In genomic region chr21:45316871-45317400, GRCh38 we compare ENCODE assay signal across 14 cellular contexts. TPM values are rescaled to one million over a fixed set of nuclear protein-coding genes. Genes with fewer than 3 reads are reported as not detected.
DNase-seq lines count a peak whose midpoint lies in the region; ATAC-seq, FAIRE-seq and TF ChIP-seq lines count a peak whose summit lies in the region.
"Had no signal": no experiment of that assay in that cellular context is flagged by ENCODE, and none has a peak within 500 bp of the region (broad histone marks: within the 10 kb centered on the region; RNA-seq: fewer than 3 reads in every experiment).

No MANE protein-coding gene starts in this region.

- DNase-seq in A549 (ENCODE audit: low read depth in 1 of 2, low spot score in 1 of 2) (no peak), RWPE2 (ENCODE audit: low spot score) (peak; percentile 29), left lobe of liver (ENCODE audit: low spot score) (peak; percentile 38), NCI-H2081 treated with DMSO at 0.1 percent for 48 hours (lab: John Stamatoyannopoulos, UW) (no peak), CD14-positive monocyte (ENCODE audit: low spot score) (no peak), A172 (ENCODE audit: low spot score) (no peak)
- DNase-seq: activated B cell treated with CpG ODN at 0.5 μM for 24 hours; activated effector memory CD4-positive, alpha-beta T cell treated with Interleukin-2 at 50 U/mL for 16 hours; amniotic stem cell; GOT3; small intestine; T-helper 2 cell had no signal

- H3K27me3 ChIP-seq in RWPE2 (ENCODE audit: insufficient read depth, poor library complexity, severe bottlenecking) (no peaks in the 10 kb centered on the region), skeletal muscle satellite cell (ENCODE audit: control insufficient read depth, insufficient read depth, low read length) (no peaks in the 10 kb centered on the region)

- H3K9me3 ChIP-seq in A549 = no peaks in the 10 kb centered on the region; the same call in 2 of the 3 replicates
- no peaks in the 10 kb centered on the region for H3K9me3 ChIP-seq in RWPE2 (ENCODE audit: severe bottlenecking)
- H3K9me3 ChIP-seq in skeletal muscle satellite cell (replicated peaks; ENCODE audit: low read length) = no peaks in the 10 kb centered on the region

- peaks cover 0 to 9% (median 4%) of the 10 kb centered on the region in 3 donors for H3K27me3 Mint-ChIP-seq in CD14-positive monocyte (ENCODE audit: low read depth in 3 of 3)

- FAIRE-seq in A549 (lab: Jason Lieb, UNC) = no peak
- FAIRE-seq: small intestine had no signal

- intact Hi-C loops in CD14-positive monocyte (cut with micrococcal nuclease) = no loop called here

- H3K27ac ChIP-seq in A549 (peak overlapping the region; percentile 97 to 100), RWPE2 (ENCODE audit: poor library complexity, severe bottlenecking) (no peak overlapping the region)

- no peak for TF ChIP-seq CTCF in A549 (IDR thresholded peaks at IDR 0.05)
- no peak for TF ChIP-seq CTCF in RWPE2 (IDR thresholded peaks at IDR 0.05; ENCODE audit: poor library complexity, severe bottlenecking)
- TF ChIP-seq CTCF in CD14-positive monocyte (IDR thresholded peaks at IDR 0.05) = no peak

- H3K4me2 ChIP-seq in A549 (peak overlapping the region; percentile 82), skeletal muscle satellite cell (ENCODE audit: low read length) (peak overlapping the region; percentile 71)

- H3K36me3 Mint-ChIP-seq in CD14-positive monocyte = no peaks in the 10 kb centered on the region

- H3K27ac Mint-ChIP-seq in CD14-positive monocyte = no peak overlapping the region
- H3K27ac Mint-ChIP-seq: activated B cell treated with CpG ODN at 0.5 μM for 24 hours had no signal

- TF ChIP-seq EP300 in A549 (IDR thresholded peaks at IDR 0.05) = no peak

- CTCF ChIA-PET in A549 (lab: Yijun Ruan, JAX) = interaction anchor here (1.0 to 2.6 kb wide), 8 partner anchors 8 to 177 kb away, joined by 3 to 12 read pairs (median 5); no protein-coding TSS in a partner anchor

- WGBS in A549 (ENCODE audit: missing lambda C conversion rate) = 95% methylated on average over 8 of the region's 16 CpGs

- peaks cover 50% of the 10 kb centered on the region for H3K4me1 ChIP-seq in A549
- H3K4me1 ChIP-seq in RWPE2 (ENCODE audit: insufficient read depth, poor library complexity, severe bottlenecking) = no peaks in the 10 kb centered on the region
- H3K4me1 ChIP-seq in skeletal muscle satellite cell (ENCODE audit: control insufficient read depth, insufficient read depth, low read length) = peaks cover 49% of the 10 kb centered on the region

- TF ChIP-seq POLR2A in A549 (IDR thresholded peaks at IDR 0.05; ENCODE audit: low read length) = no peak

- ATAC-seq in A549 (no peak), RWPE2 (ENCODE audit: low read depth) (no peak), left lobe of liver (no peak), GM19324 (IDR thresholded peaks at IDR 0.05; ENCODE audit: low FRiP score, unreplicated experiment) (no peak)

- no peak overlapping the region for H3K9ac ChIP-seq in skeletal muscle satellite cell (ENCODE audit: low read depth, low read length)

- H3K4me3 ChIP-seq in A549 (no peak overlapping the region), RWPE2 (ENCODE audit: severe bottlenecking) (no peak overlapping the region), skeletal muscle satellite cell (ENCODE audit: low read length) (no peak overlapping the region)

- no peaks in the 10 kb centered on the region for H3K4me1 Mint-ChIP-seq in CD14-positive monocyte
- H3K4me1 Mint-ChIP-seq: activated B cell treated with CpG ODN at 0.5 μM for 24 hours had no signal

- H3K36me3 ChIP-seq in RWPE2 (ENCODE audit: low read depth) = no peaks in the 10 kb centered on the region
- no peaks in the 10 kb centered on the region for H3K36me3 ChIP-seq in skeletal muscle satellite cell (ENCODE audit: insufficient read depth, low read length)

- TF ChIP-seq RAD21 in A549 (conservative IDR thresholded peaks at IDR 0.05 in 1 of 2, IDR thresholded peaks at IDR 0.05 in 1 of 2) = no peak

- peaks cover 0 to 4% (median 0%) of the 10 kb centered on the region in 7 donors for H3K9me3 Mint-ChIP-seq in CD14-positive monocyte

- POLR2A ChIA-PET in A549 (lab: Yijun Ruan, JAX) = no interaction called here

- H3K4me3 Mint-ChIP-seq in CD14-positive monocyte = no peak overlapping the region
- H3K4me3 Mint-ChIP-seq: activated B cell treated with CpG ODN at 0.5 μM for 24 hours had no signal

TF ChIP-seq in A549, 52 proteins besides CTCF, POLR2A, EP300 and RAD21:
- no peak for TF ChIP-seq ZFP36 (IDR thresholded peaks at IDR 0.05; ENCODE audit: borderline replicate concordance, partially characterized antibody)
- TF ChIP-seq REST (IDR thresholded peaks at IDR 0.05) = no peak
- no peak for TF ChIP-seq CBX8 (IDR thresholded peaks at IDR 0.05)
- no peak for TF ChIP-seq BCL3 (IDR thresholded peaks at IDR 0.05)
- no peak for TF ChIP-seq PHF8 (IDR thresholded peaks at IDR 0.05; ENCODE audit: borderline replicate concordance, low read depth)
- no peak for TF ChIP-seq RARB (CRISPR knock-in tag; IDR thresholded peaks at IDR 0.05)
- no peak for TF ChIP-seq KDM1A (IDR thresholded peaks at IDR 0.05; ENCODE audit: low read depth)
- TF ChIP-seq FOSB (CRISPR knock-in tag; IDR thresholded peaks at IDR 0.05) = no peak
- no peak for TF ChIP-seq SREBF2 (IDR thresholded peaks at IDR 0.05)
- TF ChIP-seq CBX2 (IDR thresholded peaks at IDR 0.05; ENCODE audit: borderline replicate concordance, low read depth) = no peak
- no peak for TF ChIP-seq KDM5A (IDR thresholded peaks at IDR 0.05)
- TF ChIP-seq FOSL2 (IDR thresholded peaks at IDR 0.05) = no peak
- TF ChIP-seq FOSL2 (CRISPR knock-in tag; IDR thresholded peaks at IDR 0.05) = no peak
- no peak for TF ChIP-seq MAFK (IDR thresholded peaks at IDR 0.05; ENCODE audit: partially characterized antibody)
- no peak for TF ChIP-seq ZC3H11A (IDR thresholded peaks at IDR 0.05)
- TF ChIP-seq ESRRA (IDR thresholded peaks at IDR 0.05; ENCODE audit: borderline replicate concordance, low read length) = no peak

RNA-seq across cellular contexts. Expression of gene POFUT2, which starts 29.2 kb away (rescaled TPM):
- 10.5 and 10.7 TPM in 2 replicates for polyA plus RNA-seq in A549 (2011; rRNA removed)
- 10.3 and 12.3 TPM in 2 replicates for polyA plus RNA-seq in A549 (2012; cell fraction: cytosol; rRNA removed)
- polyA plus RNA-seq in A549 (2012; cell fraction: nucleus; rRNA removed) = 53.6 and 61.8 TPM in 2 replicates
- polyA plus RNA-seq in A549 (2017; fragmentation: RNase III; extraction: RNeasy Plus Mini Kit Qiagen cat#74134 plus additional on column Dnase treatment) = 14.7 to 16.6 TPM (median 16.1 TPM) in 3 replicates
- 6.4 and 11.6 TPM in 2 replicates for polyA minus RNA-seq in A549 (2011; rRNA and poly(A)+ RNA removed)
- total RNA-seq in left lobe of liver = 17.5 TPM
- total RNA-seq in skeletal muscle satellite cell (2012; rRNA removed) = 16.4 and 18.0 TPM in 2 replicates
- polyA plus RNA-seq in CD14-positive monocyte = 1 to 10 TPM; 1.8 to 2.8 TPM
- total RNA-seq in A172 (2014; rRNA removed; shearing (Covaris generic)) = 31.0 and 31.9 TPM in 2 replicates

Comparison
In these comparisons a context has a peak if more than half of its experiments do, and no peak if none do; other contexts are left out.
1. DNase-seq: peak in RWPE2 (single experiment) and left lobe of liver (single experiment); none in A549 (0 of 2), NCI-H2081 treated with DMSO at 0.1 percent for 48 hours (single experiment), CD14-positive monocyte (single experiment) and A172 (single experiment).